8 cellular contexts compared by ENCODE assay signal in genomic region chr7:12686234-12686893, GRCh38. TPM values are rescaled to one million over a fixed set of nuclear protein-coding genes. Genes with fewer than 3 reads are reported as not detected.
A peak's percentile ranks its signal among the peaks of the same experiment; 100 is the strongest.
DNase-seq lines count a peak whose midpoint lies in the region; ATAC-seq and TF ChIP-seq lines count a peak whose summit lies in the region.

No MANE protein-coding gene starts in this region.

- H3K4me3 ChIP-seq in GM12864 (ENCODE audit: low read depth, low read length), result peak overlapping the region; percentile 69
- H3K4me3 ChIP-seq in adipocyte (ENCODE audit: low read length), result peak overlapping the region; percentile 85
- peak overlapping the region; percentile 89 for H3K4me3 ChIP-seq in upper lobe of right lung

- ATAC-seq in HG02642 (IDR thresholded peaks at IDR 0.05; ENCODE audit: poor library complexity, unreplicated experiment) (peak; percentile 85), left cardiac atrium (peak; percentile 89 to 92), upper lobe of right lung (peak; percentile 91)

- H3K36me3 ChIP-seq in adipocyte (ENCODE audit: control insufficient read depth, insufficient read depth, low read length, severe bottlenecking) (no peaks in the 10 kb centered on the region), upper lobe of right lung (no peaks in the 10 kb centered on the region)

- DNase-seq in GM12864 (ENCODE audit: low read depth) (peak; percentile 75), NCI-H1105 (lab: John Stamatoyannopoulos, UW) (peak; percentile 87), SW480 (ENCODE audit: low spot score) (peak; percentile 100), adipocyte (ENCODE audit: low read depth) (peak; percentile 87), left cardiac atrium (peak; percentile 95), posterior vena cava (ENCODE audit: low spot score) (peak; percentile 98), upper lobe of right lung (peak; percentile 98)

- H3K4me1 ChIP-seq in adipocyte (ENCODE audit: control insufficient read depth, insufficient read depth, low read length) (peaks cover 22% of the 10 kb centered on the region), upper lobe of right lung (peaks cover 3% of the 10 kb centered on the region)

- H3K9me3 ChIP-seq in adipocyte (ENCODE audit: control insufficient read depth, low read length) (no peaks in the 10 kb centered on the region), upper lobe of right lung (no peaks in the 10 kb centered on the region)

- peak overlapping the region; percentile 82 for H3K9ac ChIP-seq in adipocyte (ENCODE audit: low read length)

- peak; percentile 78 for TF ChIP-seq CTCF in GM12864 (IDR thresholded peaks at IDR 0.05; ENCODE audit: low read depth, low read length, missing control alignments)
- TF ChIP-seq CTCF in upper lobe of right lung (IDR thresholded peaks at IDR 0.05), result peak; percentile 87

- intact Hi-C loops in left cardiac atrium (cut with DNase I), result loop anchor here (5.0 to 10.0 kb wide), 4 partner anchors 86 to 578 kb away; no protein-coding TSS in a partner anchor
- intact Hi-C loops in posterior vena cava (cut with DNase I), result no loop called here
- intact Hi-C loops in upper lobe of right lung (cut with DNase I), result no loop called here

- peak overlapping the region; percentile 96 for H3K27ac ChIP-seq in upper lobe of right lung

- H3K27me3 ChIP-seq in adipocyte (replicated peaks; ENCODE audit: control insufficient read depth, insufficient read depth, low read length) (no peaks in the 10 kb centered on the region), upper lobe of right lung (no peaks in the 10 kb centered on the region)

RNA-seq across cellular contexts. Expression of gene ARL4A, which starts 1.1 kb away (rescaled TPM):
- 10 to 100 TPM; 13.9 to 17.9 TPM for total RNA-seq in left cardiac atrium
- total RNA-seq in posterior vena cava, result 10 to 100 TPM; 23.9 TPM
- 35.6 TPM for total RNA-seq in upper lobe of right lung

Comparison
In these comparisons a context has a peak if more than half of its experiments do, and no peak if none do; other contexts are left out.
1. Peak in every context shown above with its lines: DNase-seq, ATAC-seq, H3K4me3 ChIP-seq and H3K27ac ChIP-seq.
2. intact Hi-C loops: an anchor here in left cardiac atrium (5.0 to 10.0 kb wide); none called in posterior vena cava and upper lobe of right lung.